32 cellular contexts compared by ENCODE assay signal in the genomic region with DNA sequence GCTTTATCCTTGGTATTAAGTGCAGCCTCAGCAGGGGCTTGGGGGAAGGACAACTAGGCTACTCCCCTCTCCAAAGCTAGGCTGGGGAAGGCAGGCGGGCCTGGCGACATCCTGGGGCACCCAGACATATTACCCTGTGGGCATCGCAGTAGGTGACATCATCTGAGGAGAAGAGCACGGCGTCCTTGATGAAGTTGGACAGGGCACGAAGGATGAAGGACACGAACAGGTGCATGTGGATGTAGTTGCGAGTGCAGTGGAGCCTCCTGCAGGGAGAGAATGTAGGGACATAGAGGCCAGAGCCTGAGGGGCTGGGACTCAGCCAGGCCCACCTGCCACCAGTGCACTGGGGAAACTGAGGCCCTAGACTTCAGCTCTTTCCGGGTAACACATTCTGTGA. TPM values are rescaled to one million over a fixed set of nuclear protein-coding genes. Genes with fewer than 3 reads are reported as not detected.
"Had no signal": no experiment of that assay in that cellular context is flagged by ENCODE, and none has a peak within 500 bp of the region (broad histone marks: within the 10 kb centered on the region; RNA-seq: fewer than 3 reads in every experiment).

No MANE protein-coding gene starts in this region.

- H3K9me3 ChIP-seq: adrenal gland, body of pancreas, breast epithelium, Peyer's patch had no signal

- H3K4me1 ChIP-seq: body of pancreas, breast epithelium, Peyer's patch had no signal

- ATAC-seq: activated CD8-positive, alpha-beta T cell treated with anti-CD3 and anti-CD28 coated beads, Interleukin-2, amount 10 ng/mL, durations not matched to agents 7 days and 5 days; body of pancreas; PC-3; Right ventricle myocardium inferior had no signal

- H3K27ac Mint-ChIP-seq: activated CD4-positive, alpha-beta T cell treated with anti-CD3 and anti-CD28 coated beads, Interleukin-2, amount 10 ng/mL, durations not matched to agents 24 days and 14 days; activated CD8-positive, alpha-beta T cell treated with anti-CD3 and anti-CD28 coated beads, Interleukin-2, amount 10 ng/mL, durations not matched to agents 7 days and 5 days; activated naive CD4-positive, alpha-beta T cell treated with anti-CD3 and anti-CD28 coated beads, Interleukin-2, amount 50 U/mL, for 24 hours; activated T-cell treated with anti-CD3 and anti-CD28 coated beads, Interleukin-2, amount 50 U/mL, for 24 hours; activated T-helper 2 cell treated with anti-CD3 and anti-CD28 coated beads, Interferon-gamma antibody, Interleukin-2, Interleukin-4, amounts not matched to agents 10 μg/mL and 5 μg/mL and 100 μg/mL, durations not matched to agents 14 hours and 24 hours and 36 hours had no signal

- DNase-seq: activated CD4-positive, alpha-beta T cell treated with anti-CD3 and anti-CD28 coated beads, Interleukin-2, amount 10 ng/mL, durations not matched to agents 24 days and 14 days; activated CD4-positive, alpha-beta T cell treated with anti-CD3 and anti-CD28 coated beads, Interleukin-2, amount 50 U/mL, for 48 hours; activated CD4-positive, CD25-positive, alpha-beta regulatory T cell; activated CD8-positive, alpha-beta T cell treated with anti-CD3 and anti-CD28 coated beads, Interleukin-2, amount 10 ng/mL, durations not matched to agents 7 days and 5 days; activated gamma-delta T cell; activated naive CD4-positive, alpha-beta T cell treated with Interleukin-2 at 50 U/mL for 16 hours; activated T-cell treated with anti-CD3 and anti-CD28 coated beads, Interleukin-2, amount 50 U/mL, for 24 hours; adrenal gland; body of pancreas; NCI-H1105 treated with DMSO at 0.1 percent for 48 hours; NCI-H1436; NCI-H1694; NCI-H1930; NCI-H2081 treated with DMSO at 0.1 percent for 48 hours; NCI-H345; NCI-H524 treated with DMSO at 0.1 percent for 48 hours; NK-92 treated with Interleukin-12 subunit alpha and Interleukin-12 subunit beta, amount 100 ng/mL, for 24 hours; PC-3; Peyer's patch; RPMI8226; SIG-M5; SW 1271; T-helper 1 cell; T-helper 9 cell had no signal

- H3K4me3 Mint-ChIP-seq: activated CD4-positive, alpha-beta T cell treated with anti-CD3 and anti-CD28 coated beads, Interleukin-2, amount 10 ng/mL, durations not matched to agents 24 days and 14 days; activated CD8-positive, alpha-beta T cell treated with anti-CD3 and anti-CD28 coated beads, Interleukin-2, amount 10 ng/mL, durations not matched to agents 7 days and 5 days; activated naive CD4-positive, alpha-beta T cell treated with anti-CD3 and anti-CD28 coated beads, Interleukin-2, amount 50 U/mL, for 24 hours; activated T-cell treated with anti-CD3 and anti-CD28 coated beads, Interleukin-2, amount 50 U/mL, for 24 hours had no signal

- H3K27ac ChIP-seq: adrenal gland, body of pancreas, breast epithelium, Peyer's patch, VCaP had no signal

- H3K36me3 ChIP-seq: adrenal gland, breast epithelium, Peyer's patch had no signal

- H3K27me3 Mint-ChIP-seq: activated naive CD4-positive, alpha-beta T cell treated with anti-CD3 and anti-CD28 coated beads, Interleukin-2, amount 50 U/mL, for 24 hours had no signal

- H3K4me1 Mint-ChIP-seq: activated CD4-positive, alpha-beta T cell treated with anti-CD3 and anti-CD28 coated beads, Interleukin-2, amount 10 ng/mL, durations not matched to agents 24 days and 14 days; activated naive CD4-positive, alpha-beta T cell treated with anti-CD3 and anti-CD28 coated beads, Interleukin-2, amount 50 U/mL, for 24 hours had no signal

- H3K27me3 ChIP-seq: adrenal gland, body of pancreas, breast epithelium, Peyer's patch had no signal

- FAIRE-seq: astrocyte, K562 had no signal

- H3K36me3 Mint-ChIP-seq: activated naive CD4-positive, alpha-beta T cell treated with anti-CD3 and anti-CD28 coated beads, Interleukin-2, amount 50 U/mL, for 24 hours had no signal

- H3K4me3 ChIP-seq: adrenal gland, body of pancreas, breast epithelium, K562, Peyer's patch had no signal

- H3K9me3 Mint-ChIP-seq: activated CD4-positive, alpha-beta T cell treated with anti-CD3 and anti-CD28 coated beads, Interleukin-2, amount 10 ng/mL, durations not matched to agents 24 days and 14 days; activated naive CD4-positive, alpha-beta T cell treated with anti-CD3 and anti-CD28 coated beads, Interleukin-2, amount 50 U/mL, for 24 hours; activated T-cell treated with anti-CD3 and anti-CD28 coated beads, Interleukin-2, amount 50 U/mL, for 24 hours; activated T-helper 2 cell treated with anti-CD3 and anti-CD28 coated beads, Interferon-gamma antibody, Interleukin-2, Interleukin-4, amounts not matched to agents 10 μg/mL and 5 μg/mL and 100 μg/mL, durations not matched to agents 14 hours and 24 hours and 36 hours had no signal

RNA-seq across cellular contexts. Expression of a gene that starts 32.3 kb away (rescaled TPM):
- total RNA-seq: activated CD4-positive, alpha-beta T cell treated with anti-CD3 and anti-CD28 coated beads, Interleukin-2, amount 10 ng/mL, durations not matched to agents 24 days and 14 days; activated CD8-positive, alpha-beta T cell treated with anti-CD3 and anti-CD28 coated beads, Interleukin-2, amount 10 ng/mL, durations not matched to agents 7 days and 5 days; MCF 10A had no signal
